ENCODE assay signal across 9 cellular contexts in genomic region chr6:97586344-97586743, GRCh38.
DNase-seq lines count a peak whose midpoint lies in the region; ATAC-seq and TF ChIP-seq lines count a peak whose summit lies in the region.
"Had no signal": no experiment of that assay in that cellular context is flagged by ENCODE, and none has a peak within 500 bp of the region (broad histone marks: within the 10 kb centered on the region; RNA-seq: fewer than 3 reads in every experiment).

No MANE protein-coding gene starts in this region.

- no peaks in the 10 kb centered on the region for H3K4me1 Mint-ChIP-seq in endothelial cell (ENCODE audit: unreplicated experiment)
- H3K4me1 Mint-ChIP-seq in stimulated activated naive CD8-positive, alpha-beta T cell treated with anti-CD3 and anti-CD28 coated beads, Interleukin-15, amount 100 ng/mL, for 72 hours: no peaks in the 10 kb centered on the region

- peak; percentile 65 for ATAC-seq in GM18519 (IDR thresholded peaks at IDR 0.05; ENCODE audit: low FRiP score, unreplicated experiment)
- ATAC-seq in stimulated activated naive CD8-positive, alpha-beta T cell treated with anti-CD3 and anti-CD28 coated beads, Interleukin-15, amount 100 ng/mL, for 72 hours: no peak

- H3K4me3 Mint-ChIP-seq in endothelial cell (ENCODE audit: unreplicated experiment): no peak overlapping the region
- no peak overlapping the region for H3K4me3 Mint-ChIP-seq in stimulated activated naive CD8-positive, alpha-beta T cell treated with anti-CD3 and anti-CD28 coated beads, Interleukin-15, amount 100 ng/mL, for 72 hours
- H3K4me3 Mint-ChIP-seq: activated T-cell treated with anti-CD3 and anti-CD28 coated beads, Interleukin-2, amount 50 U/mL, for 24 hours had no signal

- no peak overlapping the region for H3K27ac Mint-ChIP-seq in endothelial cell (ENCODE audit: unreplicated experiment)
- H3K27ac Mint-ChIP-seq in stimulated activated naive CD8-positive, alpha-beta T cell treated with anti-CD3 and anti-CD28 coated beads, Interleukin-15, amount 100 ng/mL, for 72 hours: no peak overlapping the region
- H3K27ac Mint-ChIP-seq: activated T-cell treated with anti-CD3 and anti-CD28 coated beads, Interleukin-2, amount 50 U/mL, for 24 hours had no signal

- H3K27me3 Mint-ChIP-seq in endothelial cell (ENCODE audit: unreplicated experiment): no peaks in the 10 kb centered on the region
- H3K27me3 Mint-ChIP-seq in stimulated activated naive CD8-positive, alpha-beta T cell treated with anti-CD3 and anti-CD28 coated beads, Interleukin-15, amount 100 ng/mL, for 72 hours: no peaks in the 10 kb centered on the region
- H3K27me3 Mint-ChIP-seq: activated T-cell treated with anti-CD3 and anti-CD28 coated beads, Interleukin-2, amount 50 U/mL, for 24 hours had no signal

- H3K36me3 Mint-ChIP-seq in endothelial cell (ENCODE audit: low read depth, unreplicated experiment): no peaks in the 10 kb centered on the region

- no peaks in the 10 kb centered on the region for H3K9me3 Mint-ChIP-seq in endothelial cell (ENCODE audit: unreplicated experiment)
- H3K9me3 Mint-ChIP-seq in stimulated activated naive CD8-positive, alpha-beta T cell treated with anti-CD3 and anti-CD28 coated beads, Interleukin-15, amount 100 ng/mL, for 72 hours: no peaks in the 10 kb centered on the region
- H3K9me3 Mint-ChIP-seq: activated T-cell treated with anti-CD3 and anti-CD28 coated beads, Interleukin-2, amount 50 U/mL, for 24 hours had no signal

- DNase-seq in A172 (ENCODE audit: low spot score) (peak; percentile 4), NCI-H146 (lab: John Stamatoyannopoulos, UW) (peak; percentile 28), endothelial cell (ENCODE audit: low spot score) (peak; percentile 8), amniotic stem cell (lab: John Stamatoyannopoulos, UW) (no peak), GOT3 (lab: John Stamatoyannopoulos, UW) (no peak)
- no peak for DNase-seq in activated CD4-positive, alpha-beta T cell treated with anti-CD3 and anti-CD28 coated beads, Interleukin-2, amount 50 U/mL, for 4 hours
- no peak for DNase-seq in stimulated activated naive CD8-positive, alpha-beta T cell treated with anti-CD3 and anti-CD28 coated beads, Interleukin-15, amount 100 ng/mL, for 72 hours
- DNase-seq: activated T-cell treated with anti-CD3 and anti-CD28 coated beads, Interleukin-2, amount 50 U/mL, for 24 hours had no signal

- TF ChIP-seq CTCF in endothelial cell (IDR thresholded peaks at IDR 0.05; ENCODE audit: unreplicated experiment): peak; percentile 9

Comparison
In these comparisons a context has a peak if more than half of its experiments do, and no peak if none do; other contexts are left out.
1. DNase-seq: peak in A172 (single experiment), NCI-H146 (single experiment) and endothelial cell (single experiment); none in activated CD4-positive, alpha-beta T cell treated with anti-CD3 and anti-CD28 coated beads, Interleukin-2, amount 50 U/mL, for 4 hours (0 of 2), amniotic stem cell (single experiment), GOT3 (single experiment) and stimulated activated naive CD8-positive, alpha-beta T cell treated with anti-CD3 and anti-CD28 coated beads, Interleukin-15, amount 100 ng/mL, for 72 hours (0 of 2).